24 cellular contexts compared by ENCODE assay signal in the genomic region with DNA sequence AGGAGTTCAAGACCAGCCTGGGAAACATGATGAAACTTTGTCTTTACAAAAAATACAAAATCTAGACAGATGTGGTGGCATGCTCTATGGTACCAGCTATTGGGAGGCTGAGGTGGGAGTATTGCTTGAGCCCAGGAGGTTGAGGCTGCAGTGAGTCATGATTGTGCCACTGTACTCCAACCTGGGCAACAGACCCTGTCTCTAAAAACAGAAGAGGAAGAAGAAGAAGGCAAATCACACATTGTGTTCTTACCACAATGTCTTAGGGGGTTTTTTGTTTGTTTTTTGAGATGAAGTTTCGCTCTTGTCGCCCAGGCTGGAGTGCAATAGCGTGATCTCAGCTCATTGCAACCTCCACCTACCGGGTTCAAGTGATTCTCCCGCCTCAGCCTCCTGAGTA. TPM values are rescaled to one million over a fixed set of nuclear protein-coding genes. Genes with fewer than 3 reads are reported as not detected.
"Had no signal": no experiment of that assay in that cellular context is flagged by ENCODE, and none has a peak within 500 bp of the region (broad histone marks: within the 10 kb centered on the region; RNA-seq: fewer than 3 reads in every experiment).

No MANE protein-coding gene starts in this region.

RNA-seq across cellular contexts. Expression of gene CIB3, which starts 5.5 kb away (rescaled TPM):
- total RNA-seq: kidney; left colon; left lung; liver; lower lobe of right lung; mammary epithelial cell; mesothelial cell of epicardium; mononuclear cell; naive thymus-derived CD4-positive, alpha-beta T cell; omental fat pad; ovary; progenitor cell of endocrine pancreas; pulmonary artery endothelial cell; renal cortical epithelial cell; right atrium auricular region; right lobe of liver; skeletal muscle tissue; smooth muscle cell; subcutaneous adipose tissue; suprapubic skin; thoracic aorta; upper lobe of right lung had no signal
- polyA plus RNA-seq: immature natural killer cell; liver; mammary epithelial cell; naive thymus-derived CD4-positive, alpha-beta T cell; neural cell; ovary; smooth muscle cell had no signal

RNA-seq across cellular contexts. Expression of gene HSH2D, which starts 35.4 kb away (rescaled TPM):
- total RNA-seq: pulmonary artery endothelial cell, smooth muscle cell had no signal
- polyA plus RNA-seq: neural cell had no signal
